In the genomic region with DNA sequence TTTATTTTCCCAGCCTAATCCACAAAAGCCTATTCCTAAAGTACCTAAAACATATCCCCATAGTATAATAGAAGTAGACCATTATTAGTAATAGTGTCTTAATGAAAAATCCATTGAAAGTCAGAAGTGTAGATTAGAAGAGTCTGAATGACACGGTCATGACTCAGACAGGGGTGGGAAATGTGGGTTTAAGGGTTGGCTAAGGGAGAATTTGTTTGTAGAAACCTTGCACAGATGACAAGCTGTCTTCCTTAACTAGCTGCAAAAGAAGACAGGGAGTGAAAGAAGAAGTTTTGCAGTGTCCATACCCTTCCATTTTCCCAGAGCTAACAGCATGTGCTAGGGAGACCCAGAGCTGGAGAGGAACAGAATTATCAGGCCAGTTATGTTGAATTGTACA, we compare ENCODE assay signal across 11 cellular contexts.
DNase-seq lines count a peak whose midpoint lies in the region; TF ChIP-seq lines count a peak whose summit lies in the region.
"Had no signal": no experiment of that assay in that cellular context is flagged by ENCODE, and none has a peak within 500 bp of the region (broad histone marks: within the 10 kb centered on the region; RNA-seq: fewer than 3 reads in every experiment).

No MANE protein-coding gene starts in this region.

- TF ChIP-seq CTCF in astrocyte of the spinal cord (IDR thresholded peaks at IDR 0.05; ENCODE audit: low read depth, low read length), result no peak
- no peak for TF ChIP-seq CTCF in kidney epithelial cell (IDR thresholded peaks at IDR 0.05; ENCODE audit: insufficient read depth, low read length, poor library complexity, severe bottlenecking)

- peak; percentile 62 for DNase-seq in GM23248
- DNase-seq in M059J (ENCODE audit: low read depth), result peak; percentile 35
- DNase-seq in astrocyte of the spinal cord (ENCODE audit: low read depth, low spot score), result peak; percentile 40
- peak; percentile 35 for DNase-seq in kidney epithelial cell (ENCODE audit: low read depth)
- DNase-seq in ACHN, result no peak
- DNase-seq in stimulated activated CD4-positive, alpha-beta T cell treated with anti-CD3 and anti-CD28 coated beads, Interleukin-4, amount 100 ng/mL, for 1 hour, result no peak
- DNase-seq in effector memory CD4-positive, alpha-beta T cell, result no peak
- no peak for DNase-seq in inferior parietal cortex (ENCODE audit: extremely low spot score)
- DNase-seq: activated CD8-positive, alpha-beta memory T cell treated with anti-CD3 and anti-CD28 coated beads for 24 hours; CD4-positive, alpha-beta T cell; substantia nigra had no signal

- H4K20me1 ChIP-seq in GM23248 (ENCODE audit: insufficient read depth), result no peaks in the 10 kb centered on the region

- peaks cover 20% of the 10 kb centered on the region for H3K4me1 ChIP-seq in GM23248 (ENCODE audit: insufficient read depth)
- no peaks in the 10 kb centered on the region for H3K4me1 ChIP-seq in effector memory CD4-positive, alpha-beta T cell (ENCODE audit: control insufficient read depth, insufficient read depth, low read length, poor library complexity, severe bottlenecking)

- no peaks in the 10 kb centered on the region for H3K79me2 ChIP-seq in GM23248 (ENCODE audit: insufficient read depth)

- no peak overlapping the region for H3K27ac ChIP-seq in GM23248
- no peak overlapping the region for H3K27ac ChIP-seq in effector memory CD4-positive, alpha-beta T cell (ENCODE audit: insufficient read depth, low read length, poor library complexity, severe bottlenecking)

- no peak overlapping the region for H3K9ac ChIP-seq in GM23248

- H3K27me3 ChIP-seq in GM23248 (replicated peaks; ENCODE audit: insufficient read depth), result no peaks in the 10 kb centered on the region
- H3K27me3 ChIP-seq in kidney epithelial cell (ENCODE audit: control insufficient read depth, insufficient read depth, low read length), result no peaks in the 10 kb centered on the region
- no peaks in the 10 kb centered on the region for H3K27me3 ChIP-seq in effector memory CD4-positive, alpha-beta T cell (replicated peaks; ENCODE audit: control insufficient read depth, insufficient read depth, low read length, poor library complexity, severe bottlenecking)

- H3K36me3 ChIP-seq in GM23248 (ENCODE audit: low read depth) (no peaks in the 10 kb centered on the region), kidney epithelial cell (ENCODE audit: control insufficient read depth, insufficient read depth, low read length) (no peaks in the 10 kb centered on the region)
- no peaks in the 10 kb centered on the region for H3K36me3 ChIP-seq in effector memory CD4-positive, alpha-beta T cell (ENCODE audit: control insufficient read depth, insufficient read depth, low read length)

- H3K9me3 ChIP-seq in GM23248 (ENCODE audit: low read depth), result no peaks in the 10 kb centered on the region
- H3K9me3 ChIP-seq in effector memory CD4-positive, alpha-beta T cell (ENCODE audit: control insufficient read depth, low read length), result no peaks in the 10 kb centered on the region

- H3F3A ChIP-seq in GM23248 (ENCODE audit: insufficient read depth), result peaks cover 4% of the 10 kb centered on the region

- H3K4me3 ChIP-seq in GM23248 (no peak overlapping the region), astrocyte of the spinal cord (ENCODE audit: low read depth, low read length) (no peak overlapping the region), kidney epithelial cell (ENCODE audit: low read depth, low read length) (no peak overlapping the region)
- no peak overlapping the region for H3K4me3 ChIP-seq in effector memory CD4-positive, alpha-beta T cell (ENCODE audit: insufficient read depth, low read depth, low read length, poor library complexity, severe bottlenecking)

- no peak overlapping the region for H2AFZ ChIP-seq in GM23248

- H3K4me2 ChIP-seq in GM23248 (ENCODE audit: unreplicated experiment), result no peak overlapping the region

- in situ Hi-C loops in GM23248 (cut with MboI) (no loop called here), astrocyte of the spinal cord (cut with HindIII; ENCODE audit: low sequenced_read_pairs) (no loop called here), ACHN (cut with HindIII; ENCODE audit: low pct_ligation_motif_present, low pct_unique_long_range_greater_than_20kb, low sequenced_read_pairs) (no loop called here)

- no peaks in the 10 kb centered on the region for H3K9me2 ChIP-seq in GM23248 (ENCODE audit: insufficient read depth)

- WGBS in GM23248 (ENCODE audit: low coverage in 1 of 2, low lambda C conversion rate in 2 of 2, missing lambda C conversion rate in 2 of 2), 2 experiments, result 36 to 37% methylated on average over 1 of the region's 1 CpG

Comparison
In these comparisons a context has a peak if more than half of its experiments do, and no peak if none do; other contexts are left out.
1. DNase-seq: peak in GM23248 (single experiment), M059J (single experiment), astrocyte of the spinal cord (single experiment) and kidney epithelial cell (single experiment); none in ACHN (single experiment), stimulated activated CD4-positive, alpha-beta T cell treated with anti-CD3 and anti-CD28 coated beads, Interleukin-4, amount 100 ng/mL, for 1 hour (single experiment), effector memory CD4-positive, alpha-beta T cell (0 of 3) and inferior parietal cortex (single experiment).